In the genomic region with DNA sequence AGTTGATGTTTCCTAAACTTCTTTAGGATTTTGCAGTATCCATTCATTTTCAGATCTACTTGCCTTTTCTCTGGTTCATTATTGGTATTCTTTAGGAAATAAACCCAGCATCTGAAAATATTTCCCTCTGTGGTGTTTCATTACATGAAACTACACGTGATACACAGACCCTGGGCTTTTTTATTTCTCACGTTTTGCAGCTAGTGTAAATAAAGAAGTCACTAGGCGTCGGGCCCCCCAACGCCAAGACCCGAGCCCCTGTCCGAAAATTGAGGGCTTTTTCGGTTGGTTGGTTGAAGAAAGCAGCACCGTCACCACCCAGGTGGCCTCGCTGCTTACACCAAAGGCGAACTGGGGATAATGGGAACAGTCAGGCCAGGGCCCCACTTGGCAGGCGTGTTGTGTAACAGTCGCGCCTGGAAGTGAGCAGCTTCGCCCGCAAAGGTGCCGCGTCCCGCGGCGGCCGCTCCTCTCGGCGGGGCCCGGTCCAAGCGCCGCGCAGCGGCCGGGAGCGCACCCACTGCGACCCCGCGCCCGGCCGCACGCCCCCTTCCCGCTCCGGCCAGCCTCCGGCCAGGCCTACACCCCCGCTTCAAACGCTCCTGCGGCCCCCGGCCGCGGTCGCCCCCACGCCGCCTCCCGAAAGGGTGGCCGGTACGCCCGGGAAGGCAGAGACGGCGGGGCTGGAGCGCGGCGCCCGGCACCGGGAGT, we compare ENCODE assay signal across 8 cellular contexts. TPM values are rescaled to one million over a fixed set of nuclear protein-coding genes. Genes with fewer than 3 reads are reported as not detected.
DNase-seq lines count a peak whose midpoint lies in the region; ATAC-seq and TF ChIP-seq lines count a peak whose summit lies in the region.

No MANE protein-coding gene starts in this region.

- DNase-seq in DMS 273 (lab: John Stamatoyannopoulos, UW; ENCODE audit: unreplicated experiment) (peak; percentile 67), DMS 273 treated with DMSO at 0.1 percent for 48 hours (lab: John Stamatoyannopoulos, UW) (no peak), NCI-H510A (lab: John Stamatoyannopoulos, UW) (peak; percentile 23), activated T-cell treated with anti-CD3 and anti-CD28 coated beads for 4 hours (peak; percentile 17), epithelial cell of esophagus (ENCODE audit: low read depth) (peak; percentile 68), mesothelial cell of epicardium (ENCODE audit: low spot score in 2 of 2, unreplicated experiment in 2 of 2) (peak; percentile 31 to 64), 8988T (no peak)
- DNase-seq in stimulated activated effector memory CD8-positive, alpha-beta T cell treated with anti-CD3 and anti-CD28 coated beads, Interleukin-12 subunit alpha, Interleukin-12 subunit beta, amount 100 ng/mL, for 72 hours (ENCODE audit: low spot score in 2 of 2): peak; percentile 32 to 77

- peak; percentile 22 for ATAC-seq in stimulated activated effector memory CD8-positive, alpha-beta T cell treated with anti-CD3 and anti-CD28 coated beads, Interleukin-12 subunit alpha, Interleukin-12 subunit beta, amount 100 ng/mL, for 72 hours

- peaks cover 29% of the 10 kb centered on the region for H3K4me1 Mint-ChIP-seq in mesothelial cell of epicardium
- H3K4me1 Mint-ChIP-seq in stimulated activated effector memory CD8-positive, alpha-beta T cell treated with anti-CD3 and anti-CD28 coated beads, Interleukin-12 subunit alpha, Interleukin-12 subunit beta, amount 100 ng/mL, for 72 hours: peaks cover 48% of the 10 kb centered on the region

- H3K4me3 ChIP-seq in epithelial cell of esophagus (ENCODE audit: low read length): peak overlapping the region; percentile 68

- H3K4me3 Mint-ChIP-seq in mesothelial cell of epicardium: peak overlapping the region; percentile 88
- H3K4me3 Mint-ChIP-seq in stimulated activated effector memory CD8-positive, alpha-beta T cell treated with anti-CD3 and anti-CD28 coated beads, Interleukin-12 subunit alpha, Interleukin-12 subunit beta, amount 100 ng/mL, for 72 hours: peak overlapping the region; percentile 76

- no peaks in the 10 kb centered on the region for H3K27me3 Mint-ChIP-seq in mesothelial cell of epicardium (ENCODE audit: low read depth)

- H3K36me3 Mint-ChIP-seq in mesothelial cell of epicardium: peaks cover 8% of the 10 kb centered on the region
- peaks cover 62% of the 10 kb centered on the region for H3K36me3 Mint-ChIP-seq in stimulated activated effector memory CD8-positive, alpha-beta T cell treated with anti-CD3 and anti-CD28 coated beads, Interleukin-12 subunit alpha, Interleukin-12 subunit beta, amount 100 ng/mL, for 72 hours

- H3K27ac Mint-ChIP-seq in mesothelial cell of epicardium: peak overlapping the region; percentile 97
- peak overlapping the region; percentile 98 for H3K27ac Mint-ChIP-seq in stimulated activated effector memory CD8-positive, alpha-beta T cell treated with anti-CD3 and anti-CD28 coated beads, Interleukin-12 subunit alpha, Interleukin-12 subunit beta, amount 100 ng/mL, for 72 hours

- H3K9me3 Mint-ChIP-seq in mesothelial cell of epicardium: peaks cover 6% of the 10 kb centered on the region
- no peaks in the 10 kb centered on the region for H3K9me3 Mint-ChIP-seq in stimulated activated effector memory CD8-positive, alpha-beta T cell treated with anti-CD3 and anti-CD28 coated beads, Interleukin-12 subunit alpha, Interleukin-12 subunit beta, amount 100 ng/mL, for 72 hours

- TF ChIP-seq CTCF in epithelial cell of esophagus (IDR thresholded peaks at IDR 0.05; ENCODE audit: insufficient read depth, low read depth, low read length, missing control alignments) (no peak), mesothelial cell of epicardium (IDR thresholded peaks at IDR 0.05; ENCODE audit: unreplicated experiment) (no peak)

RNA-seq across cellular contexts. Expression of gene DUSP16, which starts 1.2 kb away (rescaled TPM):
- total RNA-seq in mesothelial cell of epicardium: 31.4 to 31.9 TPM (median 31.5 TPM) in 3 replicates

RNA-seq across cellular contexts. Expression of gene CREBL2, which starts 50.2 kb away (rescaled TPM):
- 7.9 to 8.5 TPM (median 8.0 TPM) in 3 replicates for total RNA-seq in mesothelial cell of epicardium

Comparison
In these comparisons a context has a peak if more than half of its experiments do, and no peak if none do; other contexts are left out.
1. DNase-seq: peak in DMS 273 (single experiment), NCI-H510A (single experiment), activated T-cell treated with anti-CD3 and anti-CD28 coated beads for 4 hours (single experiment), epithelial cell of esophagus (single experiment), mesothelial cell of epicardium (2 of 2) and stimulated activated effector memory CD8-positive, alpha-beta T cell treated with anti-CD3 and anti-CD28 coated beads, Interleukin-12 subunit alpha, Interleukin-12 subunit beta, amount 100 ng/mL, for 72 hours (2 of 2); none in DMS 273 treated with DMSO at 0.1 percent for 48 hours (single experiment) and 8988T (single experiment).